ENCODE assay signal across 13 cellular contexts in genomic region chr22:48171294-48171693, GRCh38.
"Had no signal": no experiment of that assay in that cellular context is flagged by ENCODE, and none has a peak within 500 bp of the region (broad histone marks: within the 10 kb centered on the region; RNA-seq: fewer than 3 reads in every experiment).

No MANE protein-coding gene starts in this region.

- H3K36me3 ChIP-seq: lower lobe of right lung, upper lobe of right lung had no signal

- H3K4me3 ChIP-seq: lower lobe of right lung, upper lobe of right lung had no signal

- ATAC-seq: left cardiac atrium; lower lobe of right lung; natural killer cell; stimulated activated naive B cell treated with anti-CD40 and anti-IgM and Interleukin-4, amounts not matched to agents 10 μg/mL and 1 μg/mL and 100 μg/mL, for 72 hours; upper lobe of right lung had no signal

- H3K9me3 ChIP-seq: lower lobe of right lung, upper lobe of right lung had no signal

- H3K4me1 ChIP-seq: lower lobe of right lung, upper lobe of right lung had no signal

- H3K27me3 ChIP-seq: upper lobe of right lung had no signal

- DNase-seq: activated B cell treated with CpG ODN at 0.5 μM for 24 hours; activated CD4-positive, alpha-beta memory T cell treated with anti-CD3 and anti-CD28 coated beads for 36 hours; activated CD4-positive, alpha-beta T cell treated with anti-CD3 and anti-CD28 coated beads for 4 hours; activated T-cell treated with anti-CD3 and anti-CD28 coated beads for 4 hours; dermis blood vessel endothelial cell; effector memory CD4-positive, alpha-beta T cell; left cardiac atrium; lower lobe of right lung; natural killer cell; nucleus accumbens; stimulated activated naive B cell treated with anti-CD40 and anti-IgM and Interleukin-4, amounts not matched to agents 10 μg/mL and 1 μg/mL and 100 μg/mL, for 72 hours; upper lobe of right lung had no signal

- H3K27ac ChIP-seq: lower lobe of right lung, upper lobe of right lung had no signal

- FAIRE-seq: bronchial epithelial cell had no signal
